8 cellular contexts compared by ENCODE assay signal in the genomic region with DNA sequence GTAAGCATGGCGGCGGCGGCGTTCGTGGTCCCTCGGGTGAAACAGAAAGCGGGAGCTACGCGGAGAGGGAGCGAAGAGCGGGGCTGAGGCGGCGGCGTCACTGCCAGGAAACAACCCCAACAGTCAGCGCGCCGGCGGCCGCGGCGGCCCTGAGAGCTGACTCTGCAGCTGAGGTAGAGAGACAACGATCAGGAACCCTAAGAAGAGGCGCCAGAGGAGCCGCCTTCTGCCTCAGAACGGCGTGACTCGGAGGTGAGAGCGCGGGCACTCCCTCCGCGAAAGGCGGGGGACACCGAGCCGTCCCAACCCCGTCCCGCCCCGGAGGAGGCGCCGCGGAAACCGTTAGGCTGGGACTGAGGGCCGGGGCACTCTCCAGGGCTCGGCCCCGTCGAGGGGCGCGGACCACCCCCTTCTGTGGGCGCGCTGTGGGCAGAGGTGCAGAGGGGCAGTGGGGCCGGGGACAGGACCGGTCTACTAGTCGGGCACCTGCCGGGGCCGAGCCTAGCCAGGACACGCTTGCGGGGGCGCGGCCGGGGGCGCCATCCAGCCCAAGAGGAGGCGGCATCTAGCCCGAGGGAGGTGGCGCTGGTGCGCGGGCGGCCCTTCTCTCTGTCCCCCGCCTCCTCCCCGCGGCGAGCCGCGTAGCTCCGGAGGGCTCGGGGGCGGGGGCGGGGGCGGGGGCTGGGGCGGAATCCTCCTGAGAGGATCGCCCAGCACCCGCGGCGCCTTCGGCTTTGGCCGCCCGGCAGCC. TPM values are rescaled to one million over a fixed set of nuclear protein-coding genes. Genes with fewer than 3 reads are reported as not detected.
DNase-seq lines count a peak whose midpoint lies in the region; ATAC-seq lines count a peak whose summit lies in the region.

No MANE protein-coding gene starts in this region.

- DNase-seq in AG20443 (ENCODE audit: low spot score), result peak; percentile 82
- peak; percentile 5 for DNase-seq in NCI-H345 treated with DMSO at 0.1 percent for 48 hours (lab: John Stamatoyannopoulos, UW; ENCODE audit: unreplicated experiment)
- peak; percentile 78 for DNase-seq in activated CD4-positive, alpha-beta T cell treated with anti-CD3 and anti-CD28 coated beads for 1 hour
- DNase-seq in cerebellum (ENCODE audit: low spot score), result peak; percentile 65
- peak; percentile 91 for DNase-seq in kidney tubule cell (ENCODE audit: low spot score)
- peak; percentile 60 to 78 for DNase-seq in stimulated activated CD4-positive, alpha-beta T cell treated with anti-CD3 and anti-CD28 coated beads, Interleukin-1b, Interleukin-23, amount 100 ng/mL, for 1 hour (ENCODE audit: low read depth in 2 of 2)

- ATAC-seq in GM19023 (IDR thresholded peaks at IDR 0.05; ENCODE audit: unreplicated experiment), result peak; percentile 62
- ATAC-seq in HG03175 (IDR thresholded peaks at IDR 0.05; ENCODE audit: unreplicated experiment), result peak; percentile 63

RNA-seq across cellular contexts. Expression of a gene that starts 0.4 kb away (rescaled TPM):
- 79.8 TPM for total RNA-seq in cerebellum

Comparison
In these comparisons a context has a peak if more than half of its experiments do, and no peak if none do; other contexts are left out.
1. Peak in every context shown above with its lines: DNase-seq and ATAC-seq.
2. DNase-seq: peak in every context shown above with its lines; median percentile 91 in kidney tubule cell; 82 in AG20443; 78 in activated CD4-positive, alpha-beta T cell treated with anti-CD3 and anti-CD28 coated beads for 1 hour; 69 in stimulated activated CD4-positive, alpha-beta T cell treated with anti-CD3 and anti-CD28 coated beads, Interleukin-1b, Interleukin-23, amount 100 ng/mL, for 1 hour; 65 in cerebellum; 5 in NCI-H345 treated with DMSO at 0.1 percent for 48 hours.